24 cellular contexts compared by ENCODE assay signal in genomic region chr9:91023741-91024140, GRCh38.
"Had no signal": no experiment of that assay in that cellular context is flagged by ENCODE, and none has a peak within 500 bp of the region (broad histone marks: within the 10 kb centered on the region; RNA-seq: fewer than 3 reads in every experiment).

No MANE protein-coding gene starts in this region.

- H3K9me3 Mint-ChIP-seq: dendritic cell treated with granulocyte-macrophage colony-stimulating factor and Interleukin-4, amounts not matched to agents 40 ng/mL and 50 ng/mL, for 4 days; stimulated activated effector memory CD8-positive, alpha-beta T cell treated with anti-CD3 and anti-CD28 coated beads, Interleukin-12 subunit alpha, Interleukin-12 subunit beta, amount 100 ng/mL, for 72 hours had no signal

- H3K27ac Mint-ChIP-seq: dendritic cell treated with granulocyte-macrophage colony-stimulating factor and Interleukin-4, amounts not matched to agents 40 ng/mL and 50 ng/mL, for 4 days; naive thymus-derived CD4-positive, alpha-beta T cell; nephron; neural progenitor cell; stimulated activated effector memory CD8-positive, alpha-beta T cell treated with anti-CD3 and anti-CD28 coated beads, Interleukin-12 subunit alpha, Interleukin-12 subunit beta, amount 100 ng/mL, for 72 hours; stimulated activated naive CD8-positive, alpha-beta T cell treated with anti-CD3 and anti-CD28 coated beads, Interleukin-15, Interleukin-2, amounts not matched to agents 100 ng/mL and 50 ng/mL, for 24 hours had no signal

- H3K4me3 Mint-ChIP-seq: dendritic cell treated with granulocyte-macrophage colony-stimulating factor and Interleukin-4, amounts not matched to agents 40 ng/mL and 50 ng/mL, for 4 days; naive thymus-derived CD4-positive, alpha-beta T cell; nephron; neural progenitor cell; stimulated activated effector memory CD8-positive, alpha-beta T cell treated with anti-CD3 and anti-CD28 coated beads, Interleukin-12 subunit alpha, Interleukin-12 subunit beta, amount 100 ng/mL, for 72 hours; stimulated activated naive CD8-positive, alpha-beta T cell treated with anti-CD3 and anti-CD28 coated beads, Interleukin-15, Interleukin-2, amounts not matched to agents 100 ng/mL and 50 ng/mL, for 24 hours had no signal

- H3K27me3 ChIP-seq: esophagus squamous epithelium, neural progenitor cell, ovary, sigmoid colon, tibial nerve, upper lobe of left lung had no signal

- H3K4me1 ChIP-seq: esophagus squamous epithelium, neural progenitor cell, psoas muscle, sigmoid colon, tibial nerve, upper lobe of left lung had no signal

- H3K36me3 Mint-ChIP-seq: neural progenitor cell; stimulated activated effector memory CD8-positive, alpha-beta T cell treated with anti-CD3 and anti-CD28 coated beads, Interleukin-12 subunit alpha, Interleukin-12 subunit beta, amount 100 ng/mL, for 72 hours had no signal

- H3K27ac ChIP-seq: esophagus squamous epithelium, neural progenitor cell, ovary, psoas muscle, sigmoid colon, thoracic aorta, tibial nerve, upper lobe of left lung had no signal

- ATAC-seq: left lobe of liver; naive thymus-derived CD4-positive, alpha-beta T cell; psoas muscle; right cardiac atrium; stimulated activated effector memory CD8-positive, alpha-beta T cell treated with anti-CD3 and anti-CD28 coated beads, Interleukin-12 subunit alpha, Interleukin-12 subunit beta, amount 100 ng/mL, for 72 hours had no signal

- H3K9me3 ChIP-seq: esophagus squamous epithelium, ovary, psoas muscle, sigmoid colon had no signal

- H3K4me3 ChIP-seq: esophagus squamous epithelium, neural progenitor cell, ovary, psoas muscle, sigmoid colon, thoracic aorta, tibial nerve, upper lobe of left lung had no signal

- DNase-seq: cerebellar nuclear complex; effector memory CD4-positive, alpha-beta T cell; esophagus squamous epithelium; foreskin melanocyte; mesenchymal stem cell; midbrain; naive thymus-derived CD4-positive, alpha-beta T cell; nucleus accumbens; ovary; posterior cingulate gyrus; psoas muscle; right cardiac atrium; sigmoid colon; stimulated activated CD4-positive, alpha-beta T cell treated with anti-CD3 and anti-CD28 coated beads, Interleukin-2, amount 100 ng/mL, for 24 hours; stimulated activated CD4-positive, alpha-beta T cell treated with anti-CD3 and anti-CD28 coated beads, Interleukin-4, amount 100 ng/mL, for 24 hours; upper lobe of left lung had no signal

- H3K4me1 Mint-ChIP-seq: nephron, neural progenitor cell had no signal

- H3K36me3 ChIP-seq: esophagus squamous epithelium, neural progenitor cell, ovary, sigmoid colon, thoracic aorta, tibial nerve, upper lobe of left lung had no signal
